10 cellular contexts compared by ENCODE assay signal in the genomic region with DNA sequence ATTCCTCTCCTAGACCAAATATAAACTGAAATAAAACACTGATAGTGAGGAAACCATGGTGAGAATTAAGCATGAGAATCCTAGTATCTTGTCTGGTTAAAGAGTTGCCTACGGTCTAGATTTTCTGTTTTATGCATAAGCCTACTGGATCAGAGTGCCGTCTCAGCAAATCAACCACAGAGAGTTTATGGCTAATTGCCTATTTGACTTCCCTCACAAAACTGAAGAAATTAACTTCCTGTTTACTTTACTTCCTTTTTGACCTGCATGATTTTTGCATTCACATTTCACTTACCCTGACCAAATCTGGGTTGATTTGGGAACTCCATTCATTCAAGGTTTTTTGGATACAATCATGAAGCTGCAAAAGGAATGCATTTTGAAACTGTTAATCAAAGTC. TPM values are rescaled to one million over a fixed set of nuclear protein-coding genes. Genes with fewer than 3 reads are reported as not detected.
A peak's percentile ranks its signal among the peaks of the same experiment; 100 is the strongest.
DNase-seq lines count a peak whose midpoint lies in the region; ATAC-seq and TF ChIP-seq lines count a peak whose summit lies in the region.
"Had no signal": no experiment of that assay in that cellular context is flagged by ENCODE, and none has a peak within 500 bp of the region (broad histone marks: within the 10 kb centered on the region; RNA-seq: fewer than 3 reads in every experiment).

No MANE protein-coding gene starts in this region.

- H3K9me3 ChIP-seq in OCI-LY1 (ENCODE audit: low read length) (no peaks in the 10 kb centered on the region), endocrine pancreas (ENCODE audit: control insufficient read depth, low read length) (no peaks in the 10 kb centered on the region), upper lobe of right lung (no peaks in the 10 kb centered on the region)
- H3K9me3 ChIP-seq: BE2C had no signal

- H3K4me3 Mint-ChIP-seq in activated T-cell treated with anti-CD3 and anti-CD28 coated beads, Interleukin-2, amount 50 U/mL, for 72 hours: peak overlapping the region in 1 of 2 donors; percentile 36

- H3K4me3 ChIP-seq in OCI-LY1 (ENCODE audit: low read depth, low read length, poor library complexity, severe bottlenecking) (peak overlapping the region; percentile 11), endocrine pancreas (ENCODE audit: control insufficient read depth, insufficient read depth, low read length) (peak overlapping the region; percentile 52), upper lobe of right lung (no peak overlapping the region)

- no peaks in the 10 kb centered on the region for H3K9me3 Mint-ChIP-seq in activated T-cell treated with anti-CD3 and anti-CD28 coated beads, Interleukin-2, amount 50 U/mL, for 72 hours

- H3K27ac Mint-ChIP-seq in activated T-cell treated with anti-CD3 and anti-CD28 coated beads, Interleukin-2, amount 50 U/mL, for 72 hours: peak overlapping the region; percentile 50

- H3K4me2 ChIP-seq in OCI-LY1 (ENCODE audit: low read length): peak overlapping the region; percentile 43

- H3K79me2 ChIP-seq in OCI-LY1 (ENCODE audit: insufficient read depth, low read length): peaks cover 30% of the 10 kb centered on the region

- peaks cover 53% of the 10 kb centered on the region for H3K4me1 Mint-ChIP-seq in activated T-cell treated with anti-CD3 and anti-CD28 coated beads, Interleukin-2, amount 50 U/mL, for 72 hours (ENCODE audit: low read depth)

- peaks cover 63% of the 10 kb centered on the region for H3K4me1 ChIP-seq in OCI-LY1 (ENCODE audit: insufficient read depth, low read length, severe bottlenecking)
- peaks cover 39% of the 10 kb centered on the region for H3K4me1 ChIP-seq in endocrine pancreas (ENCODE audit: control insufficient read depth, insufficient read depth, low read length)
- peaks cover 23% of the 10 kb centered on the region for H3K4me1 ChIP-seq in upper lobe of right lung
- H3K4me1 ChIP-seq: BE2C had no signal

- TF ChIP-seq CTCF in OCI-LY1 (IDR thresholded peaks at IDR 0.05; ENCODE audit: low read length) (no peak), upper lobe of right lung (IDR thresholded peaks at IDR 0.05) (no peak)

- no peaks in the 10 kb centered on the region for H3K27me3 ChIP-seq in OCI-LY1 (ENCODE audit: insufficient read depth, low read length)
- H3K27me3 ChIP-seq in endocrine pancreas (ENCODE audit: control insufficient read depth, insufficient read depth, low read length): no peaks in the 10 kb centered on the region
- no peaks in the 10 kb centered on the region for H3K27me3 ChIP-seq in upper lobe of right lung
- H3K27me3 ChIP-seq: BE2C had no signal

- H3K36me3 ChIP-seq in OCI-LY1 (ENCODE audit: insufficient read depth, low read length): no peaks in the 10 kb centered on the region
- H3K36me3 ChIP-seq in endocrine pancreas (ENCODE audit: control insufficient read depth, insufficient read depth, low read length): no peaks in the 10 kb centered on the region
- peaks cover 21% of the 10 kb centered on the region for H3K36me3 ChIP-seq in upper lobe of right lung
- H3K36me3 ChIP-seq: BE2C had no signal

- H3K27ac ChIP-seq in OCI-LY1 (ENCODE audit: low read depth, low read length, poor library complexity, severe bottlenecking) (peak overlapping the region; percentile 86), upper lobe of right lung (peak overlapping the region; percentile 20)

- no peaks in the 10 kb centered on the region for H3K27me3 Mint-ChIP-seq in activated T-cell treated with anti-CD3 and anti-CD28 coated beads, Interleukin-2, amount 50 U/mL, for 72 hours (ENCODE audit: low read depth)

- 0 out of 2 replicates have a peak, but pooled peaks cover 2% of the 10 kb centered on the region for H3F3A ChIP-seq in OCI-LY1 (ENCODE audit: insufficient read depth, low read length)

- H4K20me1 ChIP-seq in OCI-LY1 (ENCODE audit: insufficient read depth, low read length): no peaks in the 10 kb centered on the region

- H3K9me2 ChIP-seq in OCI-LY1 (ENCODE audit: low read depth, low read length): no peaks in the 10 kb centered on the region

- peaks cover 4 to 6% of the 10 kb centered on the region in 2 donors for H3K36me3 Mint-ChIP-seq in activated T-cell treated with anti-CD3 and anti-CD28 coated beads, Interleukin-2, amount 50 U/mL, for 72 hours (ENCODE audit: insufficient read depth in 2 of 2)

- intact Hi-C loops in upper lobe of right lung (cut with DNase I): no loop called here

- H2AFZ ChIP-seq in OCI-LY1 (ENCODE audit: low read length): peak overlapping the region; percentile 43; the same call in 1 of the 2 replicates

- no peak for ATAC-seq in activated T-cell treated with anti-CD3 and anti-CD28 coated beads, Interleukin-2, amount 50 U/mL, for 72 hours (replicated peaks in 1 of 2)
- ATAC-seq in upper lobe of right lung (peak; percentile 8), GM19397 (IDR thresholded peaks at IDR 0.05; ENCODE audit: unreplicated experiment) (no peak)
- ATAC-seq: PC-3 had no signal

- H3K9ac ChIP-seq in OCI-LY1 (ENCODE audit: low read length) (peak overlapping the region; percentile 12; the same call in 1 of the 2 replicates), endocrine pancreas (ENCODE audit: control insufficient read depth, insufficient read depth, low read length) (no peak overlapping the region)

- no peak for DNase-seq in activated T-cell treated with anti-CD3 and anti-CD28 coated beads, Interleukin-2, amount 50 U/mL, for 72 hours
- DNase-seq in activated T-cell treated with anti-CD3 and anti-CD28 coated beads, Interleukin-2, amount 50 U/mL, for 48 hours: no peak
- no peak for DNase-seq in upper lobe of right lung
- DNase-seq in GM19240 (ENCODE audit: insufficient read length, low spot score): no peak
- no peak for DNase-seq in NCI-H146 (lab: John Stamatoyannopoulos, UW)
- DNase-seq: BE2C, PC-3 had no signal

RNA-seq across cellular contexts. Expression of gene GCLM, which starts 5.0 kb away (rescaled TPM):
- total RNA-seq in activated T-cell treated with anti-CD3 and anti-CD28 coated beads, Interleukin-2, amount 50 U/mL, for 72 hours: 10 to 100 TPM; 22.6 to 30.5 TPM
- 24.5 TPM for total RNA-seq in upper lobe of right lung

RNA-seq across cellular contexts. Expression of gene DNTTIP2, which starts 25.2 kb away (rescaled TPM):
- total RNA-seq in activated T-cell treated with anti-CD3 and anti-CD28 coated beads, Interleukin-2, amount 50 U/mL, for 72 hours: 10 to 100 TPM; 75.7 to 85.0 TPM
- 49.0 TPM for total RNA-seq in upper lobe of right lung
